Comparison of ENCODE assay signal across 15 cellular contexts in genomic region chr20:4341804-4342560, GRCh38.
DNase-seq lines count a peak whose midpoint lies in the region; ATAC-seq and TF ChIP-seq lines count a peak whose summit lies in the region.
"Had no signal": no experiment of that assay in that cellular context is flagged by ENCODE, and none has a peak within 500 bp of the region (broad histone marks: within the 10 kb centered on the region; RNA-seq: fewer than 3 reads in every experiment).

No MANE protein-coding gene starts in this region.

- H3K4me1 ChIP-seq in transverse colon: no peaks in the 10 kb centered on the region
- H3K4me1 ChIP-seq: right atrium auricular region, suprapubic skin had no signal

- TF ChIP-seq CTCF in AG04449 (IDR thresholded peaks at IDR 0.05; ENCODE audit: insufficient read depth, low read length, missing control alignments): no peak
- no peak for TF ChIP-seq CTCF in astrocyte of the spinal cord (IDR thresholded peaks at IDR 0.05; ENCODE audit: low read depth, low read length)
- no peak for TF ChIP-seq CTCF in osteocyte (IDR thresholded peaks at IDR 0.05)
- no peak for TF ChIP-seq CTCF in transverse colon (IDR thresholded peaks at IDR 0.05)

- no peaks in the 10 kb centered on the region for H3K4me1 Mint-ChIP-seq in osteocyte (ENCODE audit: unreplicated experiment)

- H3K36me3 Mint-ChIP-seq in osteocyte (ENCODE audit: unreplicated experiment): no peaks in the 10 kb centered on the region
- H3K36me3 Mint-ChIP-seq: activated naive CD8-positive, alpha-beta T cell had no signal

- WGBS in transverse colon (ENCODE audit: low coverage in 1 of 2), 2 donors: 41 to 55% methylated on average over 7 of the region's 7 CpGs

- in situ Hi-C loops in astrocyte of the spinal cord (cut with HindIII; ENCODE audit: low sequenced_read_pairs): no loop called here
- in situ Hi-C loops in transverse colon (cut with MboI; ENCODE audit: low pct_ligation_motif_present in 1 of 4, low pct_unique_long_range_greater_than_20kb in 1 of 4, low sequenced_read_pairs in 3 of 4): no loop called here

- no peak overlapping the region for H3K4me3 Mint-ChIP-seq in osteocyte (ENCODE audit: unreplicated experiment)
- H3K4me3 Mint-ChIP-seq: activated naive CD8-positive, alpha-beta T cell had no signal

- TF ChIP-seq EP300 in transverse colon (IDR thresholded peaks at IDR 0.05; ENCODE audit: low read depth): no peak

- TF ChIP-seq POLR2A in transverse colon (IDR thresholded peaks at IDR 0.05): no peak

- POLR2A ChIA-PET in AG04449 (lab: Yijun Ruan, JAX): no interaction called here

- peaks cover 34% of the 10 kb centered on the region for H3K27me3 Mint-ChIP-seq in osteocyte (ENCODE audit: unreplicated experiment)

- CTCF ChIA-PET in AG04449 (lab: Yijun Ruan, JAX): no interaction called here

- no peaks in the 10 kb centered on the region for H3K9me3 ChIP-seq in transverse colon
- H3K9me3 ChIP-seq: right atrium auricular region, suprapubic skin had no signal

- ATAC-seq in GM18873 (IDR thresholded peaks at IDR 0.05; ENCODE audit: low FRiP score, unreplicated experiment): no peak
- ATAC-seq: HepG2 had no signal

- no peak overlapping the region for H3K27ac ChIP-seq in transverse colon
- H3K27ac ChIP-seq: right atrium auricular region, suprapubic skin had no signal

- DNase-seq in AG04449 (ENCODE audit: low read depth, low spot score) (peak; percentile 42), HS-27A (ENCODE audit: low read depth) (peak; percentile 17), astrocyte of the spinal cord (ENCODE audit: low read depth, low spot score) (peak; percentile 68), kidney glomerular epithelial cell (lab: John Stamatoyannopoulos, UW) (peak; percentile 33), osteocyte (ENCODE audit: extremely low spot score, unreplicated experiment) (no peak), transverse colon (no peak), iPS-NIHi7 (ENCODE audit: extremely low spot score) (no peak)
- DNase-seq: GF-D8, hippocampal formation, NCI-H2081 treated with DMSO at 0.1 percent for 48 hours had no signal

- H3K36me3 ChIP-seq in transverse colon: no peaks in the 10 kb centered on the region
- H3K36me3 ChIP-seq: right atrium auricular region, suprapubic skin had no signal

- H3K9me3 Mint-ChIP-seq in osteocyte (ENCODE audit: unreplicated experiment): no peaks in the 10 kb centered on the region

- intact Hi-C loops in transverse colon (cut with DNase I; ENCODE audit: low total_unique reads): no loop called here

- H3K4me3 ChIP-seq in AG04449 (ENCODE audit: low read depth, low read length): no peak overlapping the region
- H3K4me3 ChIP-seq in astrocyte of the spinal cord (ENCODE audit: low read depth, low read length): no peak overlapping the region
- no peak overlapping the region for H3K4me3 ChIP-seq in transverse colon
- H3K4me3 ChIP-seq: right atrium auricular region, suprapubic skin had no signal

- no peaks in the 10 kb centered on the region for H3K27me3 ChIP-seq in transverse colon
- H3K27me3 ChIP-seq: right atrium auricular region, suprapubic skin had no signal

- H3K27ac Mint-ChIP-seq in osteocyte (ENCODE audit: unreplicated experiment): no peak overlapping the region
- H3K27ac Mint-ChIP-seq: activated naive CD8-positive, alpha-beta T cell had no signal

Comparison
In these comparisons a context has a peak if more than half of its experiments do, and no peak if none do; other contexts are left out.
1. DNase-seq: peak in AG04449 (single experiment), HS-27A (single experiment), astrocyte of the spinal cord (single experiment) and kidney glomerular epithelial cell (single experiment); none in osteocyte (single experiment), transverse colon (single experiment) and iPS-NIHi7 (single experiment).